4 cellular contexts compared by ENCODE assay signal in the genomic region with DNA sequence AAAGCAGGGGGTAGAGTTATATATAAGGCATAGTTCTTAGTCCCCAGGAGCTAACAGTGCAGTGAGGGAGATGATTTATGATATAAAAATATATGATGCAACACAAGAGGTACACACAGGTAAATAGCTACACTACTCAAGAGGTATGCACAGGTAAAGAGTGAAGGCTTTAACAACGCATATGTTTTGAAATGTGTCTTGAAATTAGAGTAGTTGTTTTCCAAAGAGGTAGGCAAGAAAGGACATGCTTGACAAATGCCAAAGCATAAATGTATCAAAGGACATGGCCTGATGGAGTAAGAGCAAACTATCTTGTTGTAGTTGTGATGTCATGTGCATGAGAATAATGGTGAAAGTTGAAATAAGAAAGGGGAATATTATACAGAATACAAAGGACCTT.
"Had no signal": no experiment of that assay in that cellular context is flagged by ENCODE, and none has a peak within 500 bp of the region (broad histone marks: within the 10 kb centered on the region; RNA-seq: fewer than 3 reads in every experiment).

No MANE protein-coding gene starts in this region.

- DNase-seq: H9, HCEC 1CT, IMR-90 had no signal

- ATAC-seq: GM23338 had no signal

- H3K4me2 ChIP-seq: GM23338 had no signal

- H3K4me3 ChIP-seq: GM23338 had no signal

- H2AFZ ChIP-seq: GM23338 had no signal
